ENCODE assay signal across 10 cellular contexts in genomic region chr1:184881941-184882648, GRCh38.
A peak's percentile ranks its signal among the peaks of the same experiment; 100 is the strongest.
DNase-seq lines count a peak whose midpoint lies in the region; ATAC-seq and TF ChIP-seq lines count a peak whose summit lies in the region.
"Had no signal": no experiment of that assay in that cellular context is flagged by ENCODE, and none has a peak within 500 bp of the region (broad histone marks: within the 10 kb centered on the region; RNA-seq: fewer than 3 reads in every experiment).

No MANE protein-coding gene starts in this region.

- peak overlapping the region; percentile 93 for H3K27ac ChIP-seq in OCI-LY3 (ENCODE audit: low read length)

- peak overlapping the region; percentile 71 for H3K9ac ChIP-seq in OCI-LY3 (ENCODE audit: low read length)

- H3K4me1 ChIP-seq in OCI-LY3 (ENCODE audit: low read length): peaks cover 66% of the 10 kb centered on the region

- peak overlapping the region; percentile 56 for H3K4me2 ChIP-seq in OCI-LY3 (ENCODE audit: low read length)

- H3K79me2 ChIP-seq in OCI-LY3 (ENCODE audit: low read length): peaks cover 31% of the 10 kb centered on the region

- TF ChIP-seq CTCF in AG10803 (conservative IDR thresholded peaks at IDR 0.05; ENCODE audit: low read length) (no peak), OCI-LY3 (IDR thresholded peaks at IDR 0.05; ENCODE audit: low read depth, low read length) (no peak), GM10266 (IDR thresholded peaks at IDR 0.05; ENCODE audit: control insufficient read depth, insufficient read depth, low read depth, missing control alignments) (no peak)

- H4K20me1 ChIP-seq in OCI-LY3 (ENCODE audit: insufficient read depth, low read length): no peaks in the 10 kb centered on the region

- peak; percentile 58 for ATAC-seq in GM21390 (IDR thresholded peaks at IDR 0.05; ENCODE audit: unreplicated experiment)
- ATAC-seq in Right ventricle myocardium superior (ENCODE audit: poor library complexity): peak; percentile 45
- no peak for ATAC-seq in GM18873 (IDR thresholded peaks at IDR 0.05; ENCODE audit: low FRiP score, unreplicated experiment)

- intact Hi-C loops in Right ventricle myocardium superior (cut with DNase I): loop anchor here (10.0 kb wide), 1 partner anchor 57 kb away; no protein-coding TSS in a partner anchor

- no peaks in the 10 kb centered on the region for H3K27me3 ChIP-seq in OCI-LY3 (ENCODE audit: low read depth, low read length)

- no peak overlapping the region for H2AFZ ChIP-seq in OCI-LY3 (ENCODE audit: low read depth, low read length)

- H3K9me3 ChIP-seq in OCI-LY3 (ENCODE audit: insufficient read depth, low read length): no peaks in the 10 kb centered on the region

- DNase-seq in AG10803 (ENCODE audit: low read depth): peak; percentile 69
- no peak for DNase-seq in Right ventricle myocardium superior
- DNase-seq in dermis blood vessel endothelial cell: no peak
- no peak for DNase-seq in GM10266 (ENCODE audit: extremely low spot score)
- DNase-seq in cerebellar nuclear complex (lab: John Stamatoyannopoulos, UW): no peak
- DNase-seq: DND-41; stimulated activated naive CD4-positive, alpha-beta T cell treated with Interleukin-2 at 50 U/mL for 16 hours had no signal

- H3K36me3 ChIP-seq in OCI-LY3 (replicated peaks; ENCODE audit: low read depth, low read length): peaks cover 53% of the 10 kb centered on the region

- H3K4me3 ChIP-seq in AG10803 (ENCODE audit: low read length) (no peak overlapping the region), OCI-LY3 (ENCODE audit: low read length) (peak overlapping the region; percentile 5; the same call in 1 of the 2 replicates)
